Comparison of ENCODE assay signal across 8 cellular contexts in the genomic region with DNA sequence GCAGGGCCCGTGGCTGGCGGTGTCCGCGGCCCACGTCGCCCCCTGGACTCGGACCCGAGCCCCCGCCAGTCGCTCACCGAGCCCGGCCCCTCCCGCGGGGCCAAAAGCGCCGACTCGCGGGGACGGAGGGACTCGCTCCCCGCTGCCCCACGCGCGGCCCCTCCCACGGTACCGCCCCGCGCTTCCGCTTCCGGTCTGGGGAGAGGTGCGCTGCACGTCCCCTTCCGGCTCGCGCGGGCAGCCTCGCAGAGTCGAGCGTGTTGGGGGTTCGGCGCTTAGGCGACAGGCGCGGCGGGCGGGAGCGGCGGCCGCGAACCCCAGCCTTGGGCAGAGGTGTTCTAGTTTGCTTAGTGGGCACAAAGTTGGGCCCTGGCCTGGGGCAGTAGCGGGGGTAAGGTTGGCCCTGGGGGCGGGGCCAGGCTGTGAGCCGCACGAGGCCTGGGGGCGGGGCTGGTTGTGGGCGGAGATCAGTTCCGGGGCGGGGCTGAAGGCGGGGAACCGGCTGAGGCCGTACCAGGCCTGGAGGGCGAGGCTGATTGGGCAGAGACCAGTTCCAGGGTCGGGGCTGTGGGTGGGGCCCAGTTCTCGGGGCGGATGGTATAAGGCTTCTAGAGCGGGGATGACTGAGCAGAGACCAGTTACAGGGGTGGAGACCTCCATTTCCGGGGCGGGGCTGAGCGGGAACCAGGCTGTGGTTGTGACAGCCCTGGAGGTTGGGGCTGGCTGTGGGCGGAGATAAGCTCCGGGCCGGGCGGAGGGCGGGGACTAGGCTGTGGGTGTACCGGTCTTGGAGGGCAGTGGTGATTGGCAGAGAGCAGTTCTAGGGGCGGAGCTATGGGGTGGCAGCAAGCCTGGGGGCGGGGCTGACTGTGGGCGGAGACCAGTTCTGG. TPM values are rescaled to one million over a fixed set of nuclear protein-coding genes. Genes with fewer than 3 reads are reported as not detected.
DNase-seq lines count a peak whose midpoint lies in the region; ATAC-seq and TF ChIP-seq lines count a peak whose summit lies in the region.

A gene (plus strand): TSS at position 246 of the 890 bp plus-strand sequence. CDS start 10,302 bp downstream, outside the sequence.
A gene (minus strand): TSS at position 173 of the 890 bp plus-strand sequence. CDS start 9,645 bp downstream, outside the sequence.

- DNase-seq in EH (ENCODE audit: low read depth) (peak; percentile 98), GM23338 (ENCODE audit: low spot score) (peak; percentile 84), LNCaP clone FGC (ENCODE audit: low read depth) (peak; percentile 95), SHP77 treated with DMSO at 0.1 percent for 48 hours (lab: John Stamatoyannopoulos, UW) (peak; percentile 93), foreskin keratinocyte (peak; percentile 94 to 96)
- DNase-seq in activated naive CD4-positive, alpha-beta T cell (lab: John Stamatoyannopoulos, UW): peak; percentile 99 to 100 (median 100)

- no peak within 1 kb of the TSS for H3K4me3 Mint-ChIP-seq in GM23338

- H2AFZ ChIP-seq in GM23338: peak within 1 kb of the TSS; percentile 38; the same call in 1 of the 2 replicates
- peak within 1 kb of the TSS; percentile 24 for H2AFZ ChIP-seq in neuron (ENCODE audit: low read depth, low read length)

- peak within 1 kb of the TSS; percentile 77 for H3K4me2 ChIP-seq in GM23338

- H3K27me3 ChIP-seq in GM23338 (ENCODE audit: insufficient read depth) (no peaks in the 10 kb centered on the region), foreskin keratinocyte (no peaks in the 10 kb centered on the region), neuron (ENCODE audit: insufficient read depth, low read length) (no peaks in the 10 kb centered on the region), subcutaneous abdominal adipose tissue (ENCODE audit: control insufficient read depth in 5 of 5, insufficient read depth in 4 of 5, low read length in 5 of 5) (no peaks in the 10 kb centered on the region)

- no peaks in the 10 kb centered on the region for H3K36me3 ChIP-seq in GM23338 (ENCODE audit: insufficient read depth)
- H3K36me3 ChIP-seq in neuron (ENCODE audit: insufficient read depth, low read length): no peaks in the 10 kb centered on the region
- H3K36me3 ChIP-seq in subcutaneous abdominal adipose tissue (ENCODE audit: control insufficient read depth in 5 of 5, insufficient read depth in 5 of 5, low read length in 5 of 5): peaks cover 5 to 25% (median 9%) of the 10 kb centered on the region in 5 donors

- TF ChIP-seq CTCF in GM23338 (conservative IDR thresholded peaks at IDR 0.05; ENCODE audit: low read depth in 2 of 2) (no peak), LNCaP clone FGC (IDR thresholded peaks at IDR 0.05; ENCODE audit: control insufficient read depth, extremely low read depth, insufficient read depth) (peak; percentile 57), foreskin keratinocyte (conservative IDR thresholded peaks at IDR 0.05) (peak; percentile 41)

- H3K27ac Mint-ChIP-seq in GM23338: no peak within 1 kb of the TSS

- ATAC-seq in GM23338 (no peak), foreskin keratinocyte (peak; percentile 92)

- no peaks in the 10 kb centered on the region for H3K79me2 ChIP-seq in GM23338 (replicated peaks; ENCODE audit: insufficient read depth)

- H3K36me3 Mint-ChIP-seq in GM23338 (ENCODE audit: low read depth): peaks cover 43% of the 10 kb centered on the region

- peaks cover 94% of the 10 kb centered on the region for H3K9me3 Mint-ChIP-seq in GM23338

- no peaks in the 10 kb centered on the region for H3K4me1 Mint-ChIP-seq in GM23338

- H3K4me3 ChIP-seq in GM23338: peak within 1 kb of the TSS; percentile 60
- peak within 1 kb of the TSS; percentile 71 for H3K4me3 ChIP-seq in LNCaP clone FGC (ENCODE audit: low read depth, low read length)
- H3K4me3 ChIP-seq in neuron (ENCODE audit: low read length): peak within 1 kb of the TSS; percentile 61
- peak within 1 kb of the TSS; percentile 83 to 93 (median 87) for H3K4me3 ChIP-seq in subcutaneous abdominal adipose tissue (ENCODE audit: low read depth in 1 of 5, low read length in 5 of 5)

- no peaks in the 10 kb centered on the region for H3K9me2 ChIP-seq in GM23338 (ENCODE audit: insufficient read depth)

- H4K20me1 ChIP-seq in GM23338 (replicated peaks; ENCODE audit: insufficient read depth): no peaks in the 10 kb centered on the region

- peak within 1 kb of the TSS; percentile 81 to 95 (median 92) for H3K9ac ChIP-seq in subcutaneous abdominal adipose tissue (ENCODE audit: low read length in 5 of 5)

- no peaks in the 10 kb centered on the region for H3K4me1 ChIP-seq in GM23338 (ENCODE audit: insufficient read depth)
- H3K4me1 ChIP-seq in foreskin keratinocyte: no peaks in the 10 kb centered on the region
- no peaks in the 10 kb centered on the region for H3K4me1 ChIP-seq in neuron (ENCODE audit: insufficient read depth, low read length)
- H3K4me1 ChIP-seq in subcutaneous abdominal adipose tissue (ENCODE audit: control insufficient read depth in 5 of 5, insufficient read depth in 5 of 5, low read length in 5 of 5): peaks cover 3 to 14% (median 12%) of the 10 kb centered on the region in 5 donors

- H3K27ac ChIP-seq in GM23338 (ENCODE audit: low read depth) (no peak within 1 kb of the TSS), foreskin keratinocyte (peak within 1 kb of the TSS; percentile 71), subcutaneous abdominal adipose tissue (ENCODE audit: low read depth, low read length) (peak within 1 kb of the TSS; percentile 81)

- no peaks in the 10 kb centered on the region for H3F3A ChIP-seq in GM23338 (replicated peaks; ENCODE audit: low read depth)

- H3K9me3 ChIP-seq in neuron (ENCODE audit: low read length): no peaks in the 10 kb centered on the region
- no peaks in the 10 kb centered on the region for H3K9me3 ChIP-seq in subcutaneous abdominal adipose tissue (ENCODE audit: control insufficient read depth in 5 of 5, low read length in 5 of 5)

- H3K27me3 Mint-ChIP-seq in GM23338 (ENCODE audit: insufficient read depth, low read depth, poor library complexity): peaks cover 5% of the 10 kb centered on the region

TF ChIP-seq in GM23338, 12 proteins besides CTCF, POLR2A, EP300 and RAD21:
- TF ChIP-seq, protein P1, sequence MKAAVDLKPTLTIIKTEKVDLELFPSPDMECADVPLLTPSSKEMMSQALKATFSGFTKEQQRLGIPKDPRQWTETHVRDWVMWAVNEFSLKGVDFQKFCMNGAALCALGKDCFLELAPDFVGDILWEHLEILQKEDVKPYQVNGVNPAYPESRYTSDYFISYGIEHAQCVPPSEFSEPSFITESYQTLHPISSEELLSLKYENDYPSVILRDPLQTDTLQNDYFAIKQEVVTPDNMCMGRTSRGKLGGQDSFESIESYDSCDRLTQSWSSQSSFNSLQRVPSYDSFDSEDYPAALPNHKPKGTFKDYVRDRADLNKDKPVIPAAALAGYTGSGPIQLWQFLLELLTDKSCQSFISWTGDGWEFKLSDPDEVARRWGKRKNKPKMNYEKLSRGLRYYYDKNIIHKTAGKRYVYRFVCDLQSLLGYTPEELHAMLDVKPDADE (IDR thresholded peaks at IDR 0.05): no peak
- TF ChIP-seq JUNB (IDR thresholded peaks at IDR 0.05; ENCODE audit: unreplicated experiment) (no peak), STAT1 (IDR thresholded peaks at IDR 0.05; ENCODE audit: unreplicated experiment) (no peak)

RNA-seq across cellular contexts. Expression of the first gene that starts in this region (rescaled TPM):
- total RNA-seq in GM23338 (2014; rRNA removed; shearing (Covaris generic)): not detected in 2 replicates
- polyA plus RNA-seq in GM23338 (2016; fragmentation: Nextera tagmentation; extraction: Ambion mirVana): not detected in 2 replicates
- not detected in 2 replicates for total RNA-seq in foreskin keratinocyte
- polyA plus RNA-seq in foreskin keratinocyte: not detected in 2 replicates

RNA-seq across cellular contexts. Expression of the second gene that starts in this region (rescaled TPM):
- total RNA-seq in GM23338 (2014; rRNA removed; shearing (Covaris generic)): 5.7 and 11.1 TPM in 2 replicates
- 2.2 and 3.5 TPM in 2 replicates for polyA plus RNA-seq in GM23338 (2016; fragmentation: Nextera tagmentation; extraction: Ambion mirVana)
- 10.8 and 11.5 TPM in 2 replicates for total RNA-seq in foreskin keratinocyte
- polyA plus RNA-seq in foreskin keratinocyte: 3.0 and 3.6 TPM in 2 replicates

Comparison
In these comparisons a context has a peak if more than half of its experiments do, and no peak if none do; other contexts are left out.
1. CTCF ChIP-seq: peak in LNCaP clone FGC (single experiment) and foreskin keratinocyte (single experiment); none in GM23338 (0 of 2).
2. Peak in every context shown above with its lines, with median percentiles within 50 percentile points of each other: DNase-seq and H3K4me3 ChIP-seq.